ENCODE assay signal across 17 cellular contexts in genomic region chr22:49090853-49091135, GRCh38.
"Had no signal": no experiment of that assay in that cellular context is flagged by ENCODE, and none has a peak within 500 bp of the region (broad histone marks: within the 10 kb centered on the region; RNA-seq: fewer than 3 reads in every experiment).

No MANE protein-coding gene starts in this region.

- DNase-seq: activated CD4-positive, alpha-beta T cell treated with anti-CD3 and anti-CD28 coated beads for 4 hours; activated CD4-positive, alpha-beta T cell treated with anti-CD3 and anti-CD28 coated beads, Interleukin-2, amount 50 U/mL, for 48 hours; activated CD4-positive, CD25-positive, alpha-beta regulatory T cell; activated CD8-positive, alpha-beta memory T cell treated with anti-CD3 and anti-CD28 coated beads, Interleukin-2, amount 50 U/mL, for 48 hours; activated naive CD4-positive, alpha-beta T cell treated with anti-CD3 and anti-CD28 coated beads for 36 hours; activated T-cell treated with anti-CD3 and anti-CD28 coated beads, Interleukin-2, amount 50 U/mL, for 4 hours; amniotic stem cell; gastrocnemius medialis; heart left ventricle; islet precursor cell; left cardiac atrium; midbrain; ovary; stimulated activated CD4-positive, alpha-beta T cell treated with anti-CD3 and anti-CD28 coated beads, Interleukin-12 subunit alpha, Interleukin-12 subunit beta, amount 100 ng/mL, for 4 hours; stimulated activated CD4-positive, alpha-beta T cell treated with anti-CD3 and anti-CD28 coated beads, Interleukin-4, amount 100 ng/mL, for 4 hours; stimulated activated naive CD8-positive, alpha-beta T cell treated with anti-CD3 and anti-CD28 coated beads, Interleukin-15, Interleukin-2, amounts not matched to agents 100 U/mL and 50 U/mL, for 24 hours; upper lobe of left lung had no signal
